Comparison of ENCODE assay signal across 10 cellular contexts in genomic region chr18:2515908-2516625, GRCh38. TPM values are rescaled to one million over a fixed set of nuclear protein-coding genes. Genes with fewer than 3 reads are reported as not detected.
A peak's percentile ranks its signal among the peaks of the same experiment; 100 is the strongest.
DNase-seq lines count a peak whose midpoint lies in the region; ATAC-seq and TF ChIP-seq lines count a peak whose summit lies in the region.
"Had no signal": no experiment of that assay in that cellular context is flagged by ENCODE, and none has a peak within 500 bp of the region (broad histone marks: within the 10 kb centered on the region; RNA-seq: fewer than 3 reads in every experiment).

No MANE protein-coding gene starts in this region.

- H3K27me3 ChIP-seq in psoas muscle (ENCODE audit: insufficient read depth in 3 of 3, low read length in 2 of 3) = no peaks in the 10 kb centered on the region
- H3K27me3 ChIP-seq: neutrophil had no signal

- no peaks in the 10 kb centered on the region for H3K9me3 ChIP-seq in psoas muscle
- H3K9me3 ChIP-seq: neutrophil had no signal

- H3K27ac ChIP-seq in psoas muscle = peak overlapping the region; percentile 32
- H3K27ac ChIP-seq: 22Rv1, neutrophil had no signal

- ATAC-seq in psoas muscle = peak; percentile 40 to 72 (median 53)

- WGBS in psoas muscle, 3 donors = 62 to 68% (median 65%) methylated on average over 5 of the region's 5 CpGs

- H3K4me3 ChIP-seq in astrocyte of the spinal cord (ENCODE audit: low read depth, low read length) (no peak overlapping the region), psoas muscle (no peak overlapping the region)

- intact Hi-C loops in psoas muscle (cut with DNase I) = no loop called here

- no peaks in the 10 kb centered on the region for H3K36me3 ChIP-seq in psoas muscle (ENCODE audit: insufficient read depth in 1 of 2, low read depth in 1 of 2)
- H3K36me3 ChIP-seq: neutrophil had no signal

- in situ Hi-C loops in KBM-7 (cut with MboI; ENCODE audit: low pct_unique_long_range_greater_than_20kb, low sequenced_read_pairs) (no loop called here), astrocyte of the spinal cord (cut with HindIII; ENCODE audit: low sequenced_read_pairs) (no loop called here)

- H3K4me1 ChIP-seq in psoas muscle = peaks cover 12% of the 10 kb centered on the region

- no peak for TF ChIP-seq CTCF in astrocyte of the spinal cord (IDR thresholded peaks at IDR 0.05; ENCODE audit: low read depth, low read length)
- TF ChIP-seq CTCF in psoas muscle (IDR thresholded peaks at IDR 0.05) = no peak

- DNase-seq in DMS 273 (lab: John Stamatoyannopoulos, UW; ENCODE audit: unreplicated experiment) (peak; percentile 38), DMS 273 treated with DMSO at 0.1 percent for 48 hours (lab: John Stamatoyannopoulos, UW) (no peak), KBM-7 (peak; percentile 28), astrocyte of the spinal cord (ENCODE audit: low read depth, low spot score) (peak; percentile 91), psoas muscle (no peak), GOT3 (lab: John Stamatoyannopoulos, UW) (no peak), mesenteric fat pad (ENCODE audit: low spot score) (no peak), KG1 (lab: John Stamatoyannopoulos, UW) (no peak)

RNA-seq across cellular contexts. Expression of gene METTL4, which starts 55.2 kb away (rescaled TPM):
- total RNA-seq in psoas muscle (1 to 10 TPM; 3.7 to 5.0 (median 3.9) TPM), mesenteric fat pad (6.9 TPM)
- polyA plus RNA-seq in psoas muscle = 1 to 10 TPM; 2.7 to 4.9 (median 4.5) TPM

RNA-seq across cellular contexts. Expression of gene NDC80, which starts 55.3 kb away (rescaled TPM):
- under 1 TPM in 3 of 4 donors, not detected in 1; 0.17 to 0.42 (median 0.21) TPM for total RNA-seq in psoas muscle
- under 1 TPM in 2 of 3 donors, not detected in 1; 0.12 to 0.13 TPM for polyA plus RNA-seq in psoas muscle
- total RNA-seq in mesenteric fat pad = 0.29 TPM

Comparison
In these comparisons a context has a peak if more than half of its experiments do, and no peak if none do; other contexts are left out.
1. DNase-seq: peak in DMS 273 (single experiment), KBM-7 (single experiment) and astrocyte of the spinal cord (single experiment); none in DMS 273 treated with DMSO at 0.1 percent for 48 hours (single experiment), psoas muscle (0 of 2), GOT3 (single experiment), mesenteric fat pad (single experiment) and KG1 (single experiment).